Comparison of ENCODE assay signal across 13 cellular contexts in the genomic region with DNA sequence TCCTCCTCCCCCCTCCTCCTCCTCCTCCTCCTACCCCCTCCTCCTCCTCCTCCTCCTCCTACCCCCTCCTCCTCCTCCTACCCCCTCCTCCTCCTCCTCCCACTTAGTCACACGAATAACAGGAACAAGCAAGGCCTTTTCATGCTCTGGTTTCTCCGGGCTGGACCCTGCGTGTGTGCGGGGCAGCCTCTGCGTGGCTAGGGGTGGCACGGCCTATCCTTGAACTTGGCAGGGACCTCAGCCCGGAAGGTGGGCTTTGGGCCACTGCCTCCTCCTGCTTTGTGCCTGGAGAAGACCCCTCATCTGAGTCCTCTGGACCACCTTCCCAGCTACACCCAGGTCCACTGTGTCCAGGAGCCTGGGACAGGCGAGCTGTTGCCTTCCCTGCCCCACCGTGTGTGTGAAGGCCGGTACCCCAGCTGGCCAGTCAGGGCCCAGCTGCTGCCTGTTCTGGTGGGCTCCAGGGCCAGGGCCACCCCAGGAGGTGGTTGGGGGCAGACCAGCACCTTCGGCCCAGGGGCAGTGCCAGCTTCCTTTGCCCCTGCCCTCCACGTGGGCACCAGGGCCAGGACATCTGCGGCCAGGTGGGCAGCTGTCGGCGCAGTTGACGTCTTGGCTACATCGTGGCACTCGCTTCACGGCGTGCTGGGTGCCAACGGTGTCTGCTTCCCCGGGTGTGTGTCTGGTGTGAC. TPM values are rescaled to one million over a fixed set of nuclear protein-coding genes. Genes with fewer than 3 reads are reported as not detected.
DNase-seq lines count a peak whose midpoint lies in the region; ATAC-seq, FAIRE-seq and TF ChIP-seq lines count a peak whose summit lies in the region.
"Had no signal": no experiment of that assay in that cellular context is flagged by ENCODE, and none has a peak within 500 bp of the region (broad histone marks: within the 10 kb centered on the region; RNA-seq: fewer than 3 reads in every experiment).

No MANE protein-coding gene starts in this region.

- TF ChIP-seq CTCF in A549 (IDR thresholded peaks at IDR 0.05) (no peak), right atrium auricular region (IDR thresholded peaks at IDR 0.05) (no peak)

- H3K27ac ChIP-seq in A549, result peak overlapping the region in 1 of 2 experiments; percentile 70; a peak in 3 of 6 replicates
- H3K27ac ChIP-seq in SK-N-MC, result peak overlapping the region; percentile 68
- H3K27ac ChIP-seq in right atrium auricular region, result peak overlapping the region; percentile 62 to 66
- H3K27ac ChIP-seq in skeletal muscle tissue (ENCODE audit: low read depth, low read length), result peak overlapping the region; percentile 47

- ATAC-seq in A549, result no peak
- no peak for ATAC-seq in HG02623 (IDR thresholded peaks at IDR 0.05; ENCODE audit: unreplicated experiment)

- H3K4me3 ChIP-seq in A549, result no peak overlapping the region
- no peak overlapping the region for H3K4me3 ChIP-seq in SK-N-MC
- H3K4me3 ChIP-seq in right atrium auricular region, result no peak overlapping the region
- H3K4me3 ChIP-seq in skeletal muscle tissue (ENCODE audit: low read length in 3 of 3), result no peak overlapping the region

- TF ChIP-seq RAD21 in A549 (conservative IDR thresholded peaks at IDR 0.05 in 1 of 2, IDR thresholded peaks at IDR 0.05 in 1 of 2), result no peak

- H3K4me1 ChIP-seq in A549 (peaks cover 39% of the 10 kb centered on the region), right atrium auricular region (peaks cover 0 to 38% of the 10 kb centered on the region in 2 donors), skeletal muscle tissue (ENCODE audit: control insufficient read depth in 3 of 3, insufficient read depth in 3 of 3, low read length in 3 of 3) (peaks cover 18 to 51% (median 38%) of the 10 kb centered on the region in 3 donors)

- CTCF ChIA-PET in A549 (lab: Yijun Ruan, JAX), result no interaction called here

- H3K36me3 ChIP-seq in SK-N-MC (ENCODE audit: insufficient read depth, low read length) (no peaks in the 10 kb centered on the region; the same call in 1 of the 2 replicates), right atrium auricular region (peaks cover 55% of the 10 kb centered on the region), skeletal muscle tissue (ENCODE audit: control insufficient read depth in 3 of 3, insufficient read depth in 3 of 3, low read length in 3 of 3) (peaks cover 18 to 36% (median 34%) of the 10 kb centered on the region in 3 donors)

- TF ChIP-seq POLR2A in A549 (IDR thresholded peaks at IDR 0.05; ENCODE audit: low read length), result no peak

- FAIRE-seq in A549 (lab: Jason Lieb, UNC), result no peak
- FAIRE-seq: frontal cortex had no signal

- 88% methylated on average over 17 of the region's 22 CpGs for WGBS in A549 (ENCODE audit: missing lambda C conversion rate)

- DNase-seq in A549 (ENCODE audit: low read depth in 1 of 2, low spot score in 1 of 2) (no peak), SK-N-MC (ENCODE audit: low read depth, low spot score) (no peak), right atrium auricular region (ENCODE audit: low spot score) (no peak), mesenteric fat pad (ENCODE audit: low spot score) (no peak), OCI-M2 (lab: John Stamatoyannopoulos, UW; ENCODE audit: unreplicated experiment) (no peak), SHP77 treated with DMSO at 0.1 percent for 48 hours (lab: John Stamatoyannopoulos, UW) (no peak)
- DNase-seq: activated CD4-positive, alpha-beta T cell treated with anti-CD3 and anti-CD28 coated beads for 1 hour; activated T-cell treated with anti-CD3 and anti-CD28 coated beads, Interleukin-2, amount 50 U/mL, for 24 hours; stimulated activated CD4-positive, alpha-beta T cell treated with anti-CD3 and anti-CD28 coated beads, Interleukin-4, amount 100 ng/mL, for 4 hours; stimulated activated naive CD8-positive, alpha-beta T cell treated with anti-CD3 and anti-CD28 coated beads, Interleukin-15, amount 100 ng/mL, for 72 hours had no signal

- H3K4me2 ChIP-seq in A549, result peak overlapping the region; percentile 17; the same call in 1 of the 3 replicates

- no peak for TF ChIP-seq EP300 in A549 (IDR thresholded peaks at IDR 0.05)

- POLR2A ChIA-PET in A549 (lab: Yijun Ruan, JAX), result no interaction called here

- H3K27me3 ChIP-seq in right atrium auricular region, result no peaks in the 10 kb centered on the region
- no peaks in the 10 kb centered on the region for H3K27me3 ChIP-seq in skeletal muscle tissue (ENCODE audit: control insufficient read depth in 3 of 3, insufficient read depth in 3 of 3, low read length in 3 of 3)

- H3K9ac ChIP-seq in SK-N-MC (ENCODE audit: insufficient read length) (no peak overlapping the region), skeletal muscle tissue (ENCODE audit: low read depth in 1 of 3, low read length in 3 of 3) (no peak overlapping the region)

- no peaks in the 10 kb centered on the region for H3K9me3 ChIP-seq in A549
- H3K9me3 ChIP-seq in SK-N-MC (ENCODE audit: low read depth, low read length), result no peaks in the 10 kb centered on the region
- H3K9me3 ChIP-seq in right atrium auricular region, result no peaks in the 10 kb centered on the region
- no peaks in the 10 kb centered on the region for H3K9me3 ChIP-seq in skeletal muscle tissue (ENCODE audit: control insufficient read depth in 3 of 3, low read length in 3 of 3)

TF ChIP-seq in A549, 52 proteins besides CTCF, POLR2A, EP300 and RAD21:
- TF ChIP-seq TFCP2L1 (CRISPR knock-in tag; IDR thresholded peaks at IDR 0.05) (no peak), KDM1A (IDR thresholded peaks at IDR 0.05; ENCODE audit: low read depth) (no peak), HOXA7 (CRISPR knock-in tag; IDR thresholded peaks at IDR 0.05) (no peak)

RNA-seq across cellular contexts. Expression of a gene that starts 35.4 kb away (rescaled TPM):
- 23.4 and 28.7 TPM in 2 replicates for polyA plus RNA-seq in A549 (2011; rRNA removed)
- 28.6 and 32.9 TPM in 2 replicates for polyA plus RNA-seq in A549 (2012; cell fraction: cytosol; rRNA removed)
- 10.9 and 16.4 TPM in 2 replicates for polyA plus RNA-seq in A549 (2012; cell fraction: nucleus; rRNA removed)
- 25.4 to 27.7 TPM (median 26.8 TPM) in 3 replicates for polyA plus RNA-seq in A549 (2017; fragmentation: RNase III; extraction: RNeasy Plus Mini Kit Qiagen cat#74134 plus additional on column Dnase treatment)
- polyA minus RNA-seq in A549 (2011; rRNA and poly(A)+ RNA removed), result 15.0 and 15.7 TPM in 2 replicates
- under 1 TPM in 1 of 2 donors, not detected in 1; 0.15 TPM for total RNA-seq in right atrium auricular region
- 4.7 TPM for total RNA-seq in skeletal muscle tissue
- 0.32 TPM for total RNA-seq in mesenteric fat pad

RNA-seq across cellular contexts. Expression of a gene that starts 40.2 kb away (rescaled TPM):
- polyA plus RNA-seq in A549 (2011; rRNA removed) (20.7 and 24.6 TPM in 2 replicates), A549 (2017; fragmentation: RNase III; extraction: RNeasy Plus Mini Kit Qiagen cat#74134 plus additional on column Dnase treatment) (24.3 to 30.3 TPM (median 24.3 TPM) in 3 replicates)
- polyA plus RNA-seq in A549 (2012; cell fraction: cytosol; rRNA removed), result 18.9 and 22.8 TPM in 2 replicates
- polyA plus RNA-seq in A549 (2012; cell fraction: nucleus; rRNA removed), result 49.8 and 64.0 TPM in 2 replicates
- polyA minus RNA-seq in A549 (2011; rRNA and poly(A)+ RNA removed), result 24.5 and 25.9 TPM in 2 replicates
- total RNA-seq in right atrium auricular region (10 to 100 TPM; 37.1 to 55.7 TPM), skeletal muscle tissue (27.7 TPM), mesenteric fat pad (129 TPM)
